In the genomic region with DNA sequence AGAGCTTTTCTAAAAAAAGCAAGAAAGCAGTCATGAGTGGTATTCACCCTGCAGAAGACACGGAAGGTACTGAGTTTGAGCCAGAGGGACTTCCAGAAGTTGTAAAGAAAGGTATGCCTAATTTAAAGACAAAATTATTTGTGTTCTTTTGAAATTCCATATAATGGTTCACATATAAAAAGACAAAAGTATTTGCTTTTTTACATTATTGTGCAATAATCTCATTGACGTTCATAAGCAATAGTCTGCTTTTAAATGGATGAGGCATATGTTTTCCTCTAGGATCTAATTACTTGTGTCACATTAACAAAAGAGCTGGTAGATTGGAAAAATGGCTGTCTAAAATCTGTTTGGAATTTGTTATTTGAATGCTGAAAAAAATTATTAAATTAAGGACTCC, we compare ENCODE assay signal across 7 cellular contexts.
"Had no signal": no experiment of that assay in that cellular context is flagged by ENCODE, and none has a peak within 500 bp of the region (broad histone marks: within the 10 kb centered on the region; RNA-seq: fewer than 3 reads in every experiment).

No MANE protein-coding gene starts in this region.

- H3K27ac ChIP-seq: GM23248, HL-60 had no signal

- H3K4me3 ChIP-seq: GM23248 had no signal

- DNase-seq: GM23248, GOT3, H9, HCEC 1CT, KG1 had no signal

- H3K9ac ChIP-seq: GM23248 had no signal

- FAIRE-seq: H54 had no signal
